In the genomic region with DNA sequence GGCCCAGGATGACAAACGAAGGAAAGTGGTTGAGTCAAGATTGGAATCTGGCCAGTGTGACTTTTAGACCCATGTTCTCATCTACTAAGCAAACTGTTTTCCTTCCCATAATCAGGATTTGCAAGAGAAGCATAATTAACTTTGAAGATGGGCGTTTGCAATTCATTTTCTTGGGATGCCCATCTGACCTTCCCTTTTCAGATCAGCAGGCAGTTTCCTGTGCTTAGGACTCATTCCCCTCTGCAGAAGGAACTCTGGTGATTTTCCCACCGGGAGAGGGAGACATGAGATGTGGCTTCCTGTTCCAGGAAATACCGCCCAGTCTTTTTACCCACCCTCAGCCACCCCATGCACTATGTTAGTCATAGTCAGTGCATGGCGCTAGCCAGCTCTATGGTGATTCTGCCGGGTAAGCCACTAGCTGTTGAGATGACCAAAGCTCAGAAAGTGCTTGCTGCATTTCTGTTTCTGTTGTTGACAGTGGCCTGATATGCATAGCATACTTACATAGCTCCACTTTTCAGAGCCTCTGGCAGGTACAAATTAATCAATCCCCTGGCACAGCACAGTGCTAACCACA, we compare ENCODE assay signal across 8 cellular contexts.
DNase-seq lines count a peak whose midpoint lies in the region; ATAC-seq and TF ChIP-seq lines count a peak whose summit lies in the region.

No MANE protein-coding gene starts in this region.

- DNase-seq in A673 (ENCODE audit: low spot score) (peak; percentile 85), LHCN-M2 (ENCODE audit: low read depth) (peak; percentile 90), mucosa of descending colon (no peak), NCI-H2196 (lab: John Stamatoyannopoulos, UW; ENCODE audit: unreplicated experiment) (no peak), NCI-H2171 treated with DMSO at 0.1 percent for 48 hours (lab: John Stamatoyannopoulos, UW) (no peak)
- DNase-seq in activated CD4-positive, CD25-positive, alpha-beta regulatory T cell (lab: John Stamatoyannopoulos, UW), result no peak

- H3K4me3 ChIP-seq in A673 (ENCODE audit: low read depth, low read length, poor library complexity, severe bottlenecking) (no peak overlapping the region), mucosa of descending colon (no peak overlapping the region)

- no peaks in the 10 kb centered on the region for H3K9me3 ChIP-seq in A673 (ENCODE audit: low read depth, low read length, poor library complexity, severe bottlenecking)
- no peaks in the 10 kb centered on the region for H3K9me3 ChIP-seq in mucosa of descending colon

- POLR2A ChIA-PET in A673 (lab: Charles Lee; ENCODE audit: low non-redundant PET), result no interaction called here

- peak overlapping the region; percentile 38 for H3K27ac ChIP-seq in A673 (ENCODE audit: low read depth, low read length, poor library complexity, severe bottlenecking)
- peak overlapping the region; percentile 35 for H3K27ac ChIP-seq in cingulate gyrus (ENCODE audit: low read depth, low read length)

- ATAC-seq in mucosa of descending colon, result peak; percentile 65
- no peak for ATAC-seq in GM19463 (IDR thresholded peaks at IDR 0.05; ENCODE audit: unreplicated experiment)

- no peaks in the 10 kb centered on the region for H3K36me3 ChIP-seq in A673 (ENCODE audit: insufficient read depth, low read length, poor library complexity, severe bottlenecking)
- H3K36me3 ChIP-seq in mucosa of descending colon (ENCODE audit: low read depth), result no peaks in the 10 kb centered on the region

- no peaks in the 10 kb centered on the region for H3K27me3 ChIP-seq in A673 (replicated peaks; ENCODE audit: insufficient read depth, low read depth, low read length, poor library complexity)

- BruUV-seq in A673 (replicated peaks; lab: Mats Ljungman, UMichigan), result no TSS peak

- intact Hi-C loops in A673 (cut with micrococcal nuclease; ENCODE audit: unreplicated experiment) (loop anchor here (10.0 kb wide), 1 partner anchor 131 kb away; a partner anchor contains a TSS), mucosa of descending colon (cut with DNase I, micrococcal nuclease) (no loop called here)

- CTCF ChIA-PET in A673 (lab: Charles Lee), result no interaction called here

- no peak for TF ChIP-seq CTCF in A673 (conservative IDR thresholded peaks at IDR 0.05; ENCODE audit: low read depth, low read length)
- no peak for TF ChIP-seq CTCF in mucosa of descending colon (IDR thresholded peaks at IDR 0.05)

- peaks cover 29% of the 10 kb centered on the region for H3K4me1 ChIP-seq in A673 (ENCODE audit: insufficient read depth, low read length, poor library complexity, severe bottlenecking)
- H3K4me1 ChIP-seq in mucosa of descending colon (ENCODE audit: low read depth), result no peaks in the 10 kb centered on the region

Comparison
In these comparisons a context has a peak if more than half of its experiments do, and no peak if none do; other contexts are left out.
1. DNase-seq: peak in A673 (single experiment) and LHCN-M2 (single experiment); none in mucosa of descending colon (0 of 3), NCI-H2196 (single experiment), NCI-H2171 treated with DMSO at 0.1 percent for 48 hours (single experiment) and activated CD4-positive, CD25-positive, alpha-beta regulatory T cell (0 of 4).